ENCODE assay signal across 9 cellular contexts in genomic region chr3:171813897-171814460, GRCh38. TPM values are rescaled to one million over a fixed set of nuclear protein-coding genes. Genes with fewer than 3 reads are reported as not detected.
DNase-seq lines count a peak whose midpoint lies in the region; FAIRE-seq and TF ChIP-seq lines count a peak whose summit lies in the region.
"Had no signal": no experiment of that assay in that cellular context is flagged by ENCODE, and none has a peak within 500 bp of the region (broad histone marks: within the 10 kb centered on the region; RNA-seq: fewer than 3 reads in every experiment).

No MANE protein-coding gene starts in this region.

- FAIRE-seq in small intestine (lab: Jason Lieb, UNC) = no peak

- H3K4me3 Mint-ChIP-seq in osteocyte (ENCODE audit: unreplicated experiment) = no peak overlapping the region

- no peaks in the 10 kb centered on the region for H3K36me3 ChIP-seq in small intestine (ENCODE audit: control insufficient read depth in 2 of 2, insufficient read depth in 2 of 2, low read length in 2 of 2)

- H3K9me3 Mint-ChIP-seq in osteocyte (ENCODE audit: unreplicated experiment) = peaks cover 4% of the 10 kb centered on the region

- no peaks in the 10 kb centered on the region for H3K36me3 Mint-ChIP-seq in osteocyte (ENCODE audit: unreplicated experiment)
- H3K36me3 Mint-ChIP-seq: brain had no signal

- H3K4me3 ChIP-seq in small intestine (ENCODE audit: low read depth in 1 of 2, low read length in 2 of 2) = no peak overlapping the region

- H3K4me1 ChIP-seq in small intestine (ENCODE audit: control insufficient read depth in 2 of 2, insufficient read depth in 1 of 2, low read depth in 1 of 2, low read length in 1 of 2) = no peaks in the 10 kb centered on the region

- no peak overlapping the region for H3K27ac Mint-ChIP-seq in osteocyte (ENCODE audit: unreplicated experiment)

- 70 to 84% (median 74%) methylated on average over 4 of the region's 4 CpGs for WGBS in small intestine, 3 donors

- TF ChIP-seq CTCF in osteocyte (IDR thresholded peaks at IDR 0.05) = no peak

- peaks cover 0 to 2% of the 10 kb centered on the region in 2 donors for H3K27me3 ChIP-seq in small intestine (ENCODE audit: control insufficient read depth in 2 of 2, insufficient read depth in 2 of 2, low read length in 2 of 2)

- H3K9me3 ChIP-seq in small intestine (ENCODE audit: control insufficient read depth, low read depth) = no peaks in the 10 kb centered on the region

- H3K4me1 Mint-ChIP-seq in osteocyte (ENCODE audit: unreplicated experiment) = peaks cover 59% of the 10 kb centered on the region

- H3K27me3 Mint-ChIP-seq in osteocyte (ENCODE audit: unreplicated experiment) = no peaks in the 10 kb centered on the region

- peak overlapping the region in 1 of 2 donors; percentile 27 for H3K27ac ChIP-seq in small intestine (ENCODE audit: low read depth in 1 of 2, low read length in 1 of 2)

- DNase-seq in EH (ENCODE audit: low read depth) = peak; percentile 32
- DNase-seq in HCEC 1CT = peak; percentile 20
- peak; percentile 92 for DNase-seq in SKM-1 (lab: John Stamatoyannopoulos, UW; ENCODE audit: unreplicated experiment)
- peak; percentile 43 for DNase-seq in kidney tubule cell (ENCODE audit: low spot score)
- no peak for DNase-seq in small intestine
- DNase-seq in osteocyte (ENCODE audit: extremely low spot score, unreplicated experiment) = no peak
- no peak for DNase-seq in GOT3 (lab: John Stamatoyannopoulos, UW)
- DNase-seq in activated effector memory CD4-positive, alpha-beta T cell treated with Interleukin-2 at 50 U/mL for 16 hours = no peak

RNA-seq across cellular contexts. Expression of gene PLD1, which starts 3.7 kb away (rescaled TPM):
- 10 to 100 TPM; 35.9 to 99.1 (median 50.9) TPM for polyA plus RNA-seq in small intestine
- 13.9 and 15.2 TPM in 2 replicates for total RNA-seq in osteocyte

RNA-seq across cellular contexts. Expression of gene TMEM212, which starts 29.2 kb away (rescaled TPM):
- polyA plus RNA-seq in small intestine = not detected
- not detected in 2 replicates for total RNA-seq in osteocyte

Comparison
In these comparisons a context has a peak if more than half of its experiments do, and no peak if none do; other contexts are left out.
1. DNase-seq: peak in EH (single experiment), HCEC 1CT (single experiment), SKM-1 (single experiment) and kidney tubule cell (single experiment); none in small intestine (single experiment), osteocyte (single experiment), GOT3 (single experiment) and activated effector memory CD4-positive, alpha-beta T cell treated with Interleukin-2 at 50 U/mL for 16 hours (single experiment).